In the genomic region with DNA sequence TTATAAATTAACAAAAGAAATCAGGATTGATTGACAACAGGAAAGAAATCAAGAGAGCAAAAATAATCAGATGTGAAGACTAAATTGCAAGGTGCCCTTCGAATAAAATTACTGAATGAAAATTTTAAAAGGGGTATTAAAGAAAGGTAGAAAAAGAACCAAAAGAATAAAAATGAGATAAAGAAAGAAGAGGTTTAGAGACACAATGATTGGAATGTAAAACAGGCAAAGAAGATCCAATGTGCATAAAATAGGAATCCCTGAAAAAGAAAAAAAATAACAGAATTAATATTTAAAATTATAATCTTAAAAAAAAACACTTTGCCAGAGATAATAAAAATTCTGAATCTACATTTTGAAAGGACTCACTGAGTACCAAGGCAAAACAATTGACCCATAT, we compare ENCODE assay signal across 17 cellular contexts.
A peak's percentile ranks its signal among the peaks of the same experiment; 100 is the strongest.
DNase-seq lines count a peak whose midpoint lies in the region; ATAC-seq, FAIRE-seq and TF ChIP-seq lines count a peak whose summit lies in the region.
"Had no signal": no experiment of that assay in that cellular context is flagged by ENCODE, and none has a peak within 500 bp of the region (broad histone marks: within the 10 kb centered on the region; RNA-seq: fewer than 3 reads in every experiment).

No MANE protein-coding gene starts in this region.

- peaks cover 21% of the 10 kb centered on the region for H3K36me3 Mint-ChIP-seq in stimulated activated memory B cell treated with anti-CD40 and anti-IgM and Interleukin-4, amounts not matched to agents 10 μg/mL and 1 μg/mL and 100 μg/mL, for 72 hours

- H2AFZ ChIP-seq in OCI-LY3 (ENCODE audit: low read depth, low read length), result no peak overlapping the region

- peaks cover 23% of the 10 kb centered on the region for H3K4me1 Mint-ChIP-seq in stimulated activated memory B cell treated with anti-CD40 and anti-IgM and Interleukin-4, amounts not matched to agents 10 μg/mL and 1 μg/mL and 100 μg/mL, for 72 hours

- H3K27ac Mint-ChIP-seq in stimulated activated memory B cell treated with anti-CD40 and anti-IgM and Interleukin-4, amounts not matched to agents 10 μg/mL and 1 μg/mL and 100 μg/mL, for 72 hours, result peak overlapping the region; percentile 73
- H3K27ac Mint-ChIP-seq: CD4-positive, alpha-beta T cell had no signal

- H4K20me1 ChIP-seq in BLaER1 treated with 17β-estradiol and CSF1 and Interleukin-3, amounts not matched to agents 10 nM and 100 nM, result peaks cover 0 to 30% (median 0%) of the 10 kb centered on the region in 11 experiments; a peak in 5 of 22 replicates
- H4K20me1 ChIP-seq in OCI-LY3 (ENCODE audit: insufficient read depth, low read length), result no peaks in the 10 kb centered on the region

- no peaks in the 10 kb centered on the region for H3K9me3 Mint-ChIP-seq in stimulated activated memory B cell treated with anti-CD40 and anti-IgM and Interleukin-4, amounts not matched to agents 10 μg/mL and 1 μg/mL and 100 μg/mL, for 72 hours

- no peak overlapping the region for H3K9ac ChIP-seq in BLaER1 treated with 17β-estradiol and CSF1 and Interleukin-3, amounts not matched to agents 10 nM and 100 nM
- no peak overlapping the region for H3K9ac ChIP-seq in OCI-LY3 (ENCODE audit: low read length)

- H3K36me3 ChIP-seq in BLaER1 treated with 17β-estradiol and CSF1 and Interleukin-3, amounts not matched to agents 10 nM and 100 nM, result peaks cover 20 to 58% (median 41%) of the 10 kb centered on the region in 11 experiments
- H3K36me3 ChIP-seq in OCI-LY3 (replicated peaks; ENCODE audit: low read depth, low read length), result peaks cover 4% of the 10 kb centered on the region

- no peaks in the 10 kb centered on the region for H3K27me3 ChIP-seq in BLaER1 treated with 17β-estradiol and CSF1 and Interleukin-3, amounts not matched to agents 10 nM and 100 nM
- no peaks in the 10 kb centered on the region for H3K27me3 ChIP-seq in OCI-LY3 (ENCODE audit: low read depth, low read length)

- peaks cover 8 to 25% (median 15%) of the 10 kb centered on the region in 10 experiments for H3K4me1 ChIP-seq in BLaER1 treated with 17β-estradiol and CSF1 and Interleukin-3, amounts not matched to agents 10 nM and 100 nM
- H3K4me1 ChIP-seq in OCI-LY3 (ENCODE audit: low read length), result peaks cover 27% of the 10 kb centered on the region

- no peak for TF ChIP-seq CTCF in OCI-LY3 (IDR thresholded peaks at IDR 0.05; ENCODE audit: low read depth, low read length)

- no peak overlapping the region for H3K4me3 Mint-ChIP-seq in stimulated activated memory B cell treated with anti-CD40 and anti-IgM and Interleukin-4, amounts not matched to agents 10 μg/mL and 1 μg/mL and 100 μg/mL, for 72 hours
- H3K4me3 Mint-ChIP-seq: CD4-positive, alpha-beta T cell had no signal

- H3K4me3 ChIP-seq in BLaER1 treated with 17β-estradiol and CSF1 and Interleukin-3, amounts not matched to agents 10 nM and 100 nM, result no peak overlapping the region
- H3K4me3 ChIP-seq in OCI-LY3 (ENCODE audit: low read length), result no peak overlapping the region
- H3K4me3 ChIP-seq: A549 had no signal

- DNase-seq in AG08396 (ENCODE audit: low spot score) (no peak), NCI-H510A treated with DMSO at 0.1 percent for 48 hours (lab: John Stamatoyannopoulos, UW) (no peak), A172 (ENCODE audit: low spot score) (no peak)
- DNase-seq: CD4-positive, alpha-beta T cell; COR-L47; DMS79; GOT3; NCI-H1417; NCI-H1694 treated with DMSO at 0.1 percent for 48 hours; NCI-H2081 treated with DMSO at 0.1 percent for 48 hours; NCI-H526; Right ventricle myocardium superior had no signal

- ATAC-seq in stimulated activated memory B cell treated with anti-CD40 and anti-IgM and Interleukin-4, amounts not matched to agents 10 μg/mL and 1 μg/mL and 100 μg/mL, for 72 hours, result no peak
- ATAC-seq: A549 had no signal

- H3K27me3 Mint-ChIP-seq in stimulated activated memory B cell treated with anti-CD40 and anti-IgM and Interleukin-4, amounts not matched to agents 10 μg/mL and 1 μg/mL and 100 μg/mL, for 72 hours, result no peaks in the 10 kb centered on the region
- H3K27me3 Mint-ChIP-seq: CD4-positive, alpha-beta T cell had no signal

- H3K9me3 ChIP-seq in BLaER1 treated with 17β-estradiol and CSF1 and Interleukin-3, amounts not matched to agents 10 nM and 100 nM (replicated peaks in 1 of 11), result peaks cover 0 to 10% (median 0%) of the 10 kb centered on the region in 11 experiments; a peak in 6 of 22 replicates
- H3K9me3 ChIP-seq in OCI-LY3 (ENCODE audit: insufficient read depth, low read length), result no peaks in the 10 kb centered on the region

- peak; percentile 41 for FAIRE-seq in colon (lab: Jason Lieb, UNC)
- FAIRE-seq: A549 had no signal

- H3K79me2 ChIP-seq in OCI-LY3 (ENCODE audit: low read length), result no peaks in the 10 kb centered on the region

- peak overlapping the region in 3 of 11 experiments; percentile 18 to 52 (median 30); a peak in 3 of 22 replicates for H3K27ac ChIP-seq in BLaER1 treated with 17β-estradiol and CSF1 and Interleukin-3, amounts not matched to agents 10 nM and 100 nM
- H3K27ac ChIP-seq in OCI-LY3 (ENCODE audit: low read length), result no peak overlapping the region
- H3K27ac ChIP-seq: A549 had no signal

- peak overlapping the region in 6 of 11 experiments; percentile 19 to 68 (median 54); a peak in 9 of 22 replicates for H3K4me2 ChIP-seq in BLaER1 treated with 17β-estradiol and CSF1 and Interleukin-3, amounts not matched to agents 10 nM and 100 nM
- peak overlapping the region; percentile 41; the same call in 1 of the 2 replicates for H3K4me2 ChIP-seq in OCI-LY3 (ENCODE audit: low read length)
- H3K4me2 ChIP-seq: A549 had no signal
